Comparison of ENCODE assay signal across 23 cellular contexts in genomic region chr18:27114842-27115241, GRCh38.
"Had no signal": no experiment of that assay in that cellular context is flagged by ENCODE, and none has a peak within 500 bp of the region (broad histone marks: within the 10 kb centered on the region; RNA-seq: fewer than 3 reads in every experiment).

No MANE protein-coding gene starts in this region.

- H3K27ac Mint-ChIP-seq: effector memory CD8-positive, alpha-beta T cell; memory B cell; naive thymus-derived CD4-positive, alpha-beta T cell; nephron; neural progenitor cell; stimulated activated effector memory CD8-positive, alpha-beta T cell treated with anti-CD3 and anti-CD28 coated beads, Interleukin-12 subunit alpha, Interleukin-12 subunit beta, amount 100 ng/mL, for 72 hours; type B pancreatic cell had no signal

- H3K4me1 Mint-ChIP-seq: memory B cell; naive thymus-derived CD4-positive, alpha-beta T cell; nephron; stimulated activated effector memory CD8-positive, alpha-beta T cell treated with anti-CD3 and anti-CD28 coated beads, Interleukin-12 subunit alpha, Interleukin-12 subunit beta, amount 100 ng/mL, for 72 hours had no signal

- H3K9me3 ChIP-seq: prostate gland, sigmoid colon, stomach, thyroid gland had no signal

- H3K4me1 ChIP-seq: parathyroid adenoma, prostate gland, right atrium auricular region, sigmoid colon, stomach, thyroid gland had no signal

- H3K36me3 ChIP-seq: neural progenitor cell, prostate gland, right atrium auricular region, sigmoid colon, stomach, thyroid gland had no signal

- H3K27ac ChIP-seq: neural progenitor cell, parathyroid adenoma, prostate gland, right atrium auricular region, sigmoid colon, stomach, thyroid gland had no signal

- FAIRE-seq: frontal cortex, kidney had no signal

- H3K27me3 ChIP-seq: neural progenitor cell, right atrium auricular region, sigmoid colon, stomach, thyroid gland had no signal

- H3K9me3 Mint-ChIP-seq: memory B cell, type B pancreatic cell had no signal

- DNase-seq: cortex of kidney; effector memory CD8-positive, alpha-beta T cell; hypothalamus; kidney; midbrain; naive thymus-derived CD4-positive, alpha-beta T cell; sigmoid colon; stimulated activated CD4-positive, alpha-beta T cell treated with anti-CD3 and anti-CD28 coated beads, Interleukin-2, amount 100 ng/mL, for 24 hours; stimulated activated CD4-positive, alpha-beta T cell treated with anti-CD3 and anti-CD28 coated beads, Interleukin-4, amount 100 ng/mL, for 24 hours; stimulated activated naive CD4-positive, alpha-beta T cell treated with Interleukin-2 at 50 U/mL for 16 hours; stomach; thyroid gland had no signal

- H3K4me3 ChIP-seq: lung, neural progenitor cell, prostate gland, right atrium auricular region, sigmoid colon, stomach, thyroid gland had no signal

- ATAC-seq: effector memory CD8-positive, alpha-beta T cell; left lobe of liver; naive thymus-derived CD4-positive, alpha-beta T cell; stimulated activated effector memory CD8-positive, alpha-beta T cell treated with anti-CD3 and anti-CD28 coated beads, Interleukin-12 subunit alpha, Interleukin-12 subunit beta, amount 100 ng/mL, for 72 hours had no signal

- H3K36me3 Mint-ChIP-seq: memory B cell; naive thymus-derived CD4-positive, alpha-beta T cell; stimulated activated effector memory CD8-positive, alpha-beta T cell treated with anti-CD3 and anti-CD28 coated beads, Interleukin-12 subunit alpha, Interleukin-12 subunit beta, amount 100 ng/mL, for 72 hours; type B pancreatic cell had no signal

- H3K27me3 Mint-ChIP-seq: effector memory CD8-positive, alpha-beta T cell; memory B cell; naive thymus-derived CD4-positive, alpha-beta T cell; type B pancreatic cell had no signal

- H3K4me3 Mint-ChIP-seq: effector memory CD8-positive, alpha-beta T cell; memory B cell; naive thymus-derived CD4-positive, alpha-beta T cell; nephron; neural progenitor cell; stimulated activated effector memory CD8-positive, alpha-beta T cell treated with anti-CD3 and anti-CD28 coated beads, Interleukin-12 subunit alpha, Interleukin-12 subunit beta, amount 100 ng/mL, for 72 hours; type B pancreatic cell had no signal
